Comparison of ENCODE assay signal across 25 cellular contexts in the genomic region with DNA sequence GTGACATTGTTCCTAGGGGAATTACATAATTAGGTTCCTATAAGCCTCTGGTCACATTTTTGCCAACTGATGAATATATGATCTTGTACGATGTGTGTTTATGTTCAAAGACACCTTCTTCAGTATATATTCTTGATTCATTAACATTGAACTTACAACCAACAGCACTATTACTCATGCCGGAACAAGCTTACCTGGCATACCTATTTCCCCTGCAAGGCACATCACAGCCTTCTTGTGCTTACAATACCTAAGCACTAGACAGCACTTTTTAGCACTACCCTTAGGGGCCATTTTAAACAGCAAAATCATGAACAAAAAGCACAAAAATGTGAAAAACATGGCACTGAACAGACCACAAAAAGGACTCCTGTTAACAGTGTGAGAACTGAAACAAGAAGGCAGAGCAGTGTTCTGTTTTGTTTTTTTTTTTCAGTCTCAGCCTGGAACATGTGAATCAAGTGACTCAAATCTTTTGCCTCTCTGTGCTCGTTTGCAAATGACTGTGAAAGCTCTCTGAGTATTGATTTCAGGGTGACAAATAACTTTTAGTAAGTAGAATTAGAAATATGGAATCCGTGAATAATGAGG.
DNase-seq lines count a peak whose midpoint lies in the region; ATAC-seq lines count a peak whose summit lies in the region.
"Had no signal": no experiment of that assay in that cellular context is flagged by ENCODE, and none has a peak within 500 bp of the region (broad histone marks: within the 10 kb centered on the region; RNA-seq: fewer than 3 reads in every experiment).

No MANE protein-coding gene starts in this region.

- no peaks in the 10 kb centered on the region for H3K36me3 Mint-ChIP-seq in activated CD4-positive, alpha-beta T cell treated with anti-CD3 and anti-CD28 coated beads, Interleukin-2, amount 10 ng/mL, durations not matched to agents 24 days and 14 days (ENCODE audit: low read depth)
- H3K36me3 Mint-ChIP-seq in activated naive CD4-positive, alpha-beta T cell treated with anti-CD3 and anti-CD28 coated beads, Interleukin-2, amount 50 U/mL, for 24 hours = peaks cover 4% of the 10 kb centered on the region
- no peaks in the 10 kb centered on the region for H3K36me3 Mint-ChIP-seq in activated T-helper 17 cell treated with anti-CD3 and anti-CD28 coated beads, Interleukin-2, amount 50 U/mL, for 72 hours (ENCODE audit: low read depth)
- H3K36me3 Mint-ChIP-seq: CD14-positive monocyte; CD8-positive, alpha-beta memory T cell had no signal

- intact Hi-C loops in activated CD4-positive, alpha-beta T cell treated with anti-CD3 and anti-CD28 coated beads, Interleukin-2, amount 10 ng/mL, durations not matched to agents 24 days and 14 days (cut with micrococcal nuclease) = no loop called here

- peak; percentile 92 for ATAC-seq in activated T-helper 17 cell treated with anti-CD3 and anti-CD28 coated beads, Interleukin-2, amount 50 U/mL, for 72 hours (replicated peaks)
- ATAC-seq in left lobe of liver (peak; percentile 30), GM21737 (IDR thresholded peaks at IDR 0.05; ENCODE audit: unreplicated experiment) (no peak)

- no peak for DNase-seq in activated CD4-positive, alpha-beta T cell treated with anti-CD3 and anti-CD28 coated beads, Interleukin-2, amount 10 ng/mL, durations not matched to agents 24 days and 14 days
- no peak for DNase-seq in activated CD4-positive, alpha-beta T cell treated with anti-CD3 and anti-CD28 coated beads for 48 hours
- no peak for DNase-seq in activated naive CD4-positive, alpha-beta T cell (lab: John Stamatoyannopoulos, UW)
- no peak for DNase-seq in left lobe of liver (ENCODE audit: low spot score)
- DNase-seq in D341Med (ENCODE audit: low spot score) = no peak
- DNase-seq: 8988T; ACHN; BE2C; CD8-positive, alpha-beta memory T cell; DND-41; GOT3; IMR-90; KG1; MG63; NCI-H1048; NCI-H1436; NCI-H187 treated with DMSO at 0.1 percent for 48 hours; NCI-H2107; NCI-H524; NCI-H748 treated with DMSO at 0.1 percent for 48 hours; SIG-M5 had no signal

- H3K9me3 Mint-ChIP-seq in activated CD4-positive, alpha-beta T cell treated with anti-CD3 and anti-CD28 coated beads, Interleukin-2, amount 10 ng/mL, durations not matched to agents 24 days and 14 days = peaks cover 4% of the 10 kb centered on the region
- peaks cover 5% of the 10 kb centered on the region for H3K9me3 Mint-ChIP-seq in activated naive CD4-positive, alpha-beta T cell treated with anti-CD3 and anti-CD28 coated beads, Interleukin-2, amount 50 U/mL, for 24 hours
- H3K9me3 Mint-ChIP-seq in activated T-helper 17 cell treated with anti-CD3 and anti-CD28 coated beads, Interleukin-2, amount 50 U/mL, for 72 hours = peaks cover 3% of the 10 kb centered on the region

- no peaks in the 10 kb centered on the region for H3K27me3 Mint-ChIP-seq in activated CD4-positive, alpha-beta T cell treated with anti-CD3 and anti-CD28 coated beads, Interleukin-2, amount 10 ng/mL, durations not matched to agents 24 days and 14 days
- no peaks in the 10 kb centered on the region for H3K27me3 Mint-ChIP-seq in activated naive CD4-positive, alpha-beta T cell treated with anti-CD3 and anti-CD28 coated beads, Interleukin-2, amount 50 U/mL, for 24 hours
- H3K27me3 Mint-ChIP-seq in activated T-helper 17 cell treated with anti-CD3 and anti-CD28 coated beads, Interleukin-2, amount 50 U/mL, for 72 hours = peaks cover 3% of the 10 kb centered on the region

- H3K27ac Mint-ChIP-seq in activated CD4-positive, alpha-beta T cell treated with anti-CD3 and anti-CD28 coated beads, Interleukin-2, amount 10 ng/mL, durations not matched to agents 24 days and 14 days = peak overlapping the region; percentile 8
- H3K27ac Mint-ChIP-seq in activated naive CD4-positive, alpha-beta T cell treated with anti-CD3 and anti-CD28 coated beads, Interleukin-2, amount 50 U/mL, for 24 hours = peak overlapping the region; percentile 25
- peak overlapping the region; percentile 45 for H3K27ac Mint-ChIP-seq in activated T-helper 17 cell treated with anti-CD3 and anti-CD28 coated beads, Interleukin-2, amount 50 U/mL, for 72 hours

- no peak overlapping the region for H3K4me3 Mint-ChIP-seq in activated CD4-positive, alpha-beta T cell treated with anti-CD3 and anti-CD28 coated beads, Interleukin-2, amount 10 ng/mL, durations not matched to agents 24 days and 14 days
- H3K4me3 Mint-ChIP-seq in activated naive CD4-positive, alpha-beta T cell treated with anti-CD3 and anti-CD28 coated beads, Interleukin-2, amount 50 U/mL, for 24 hours = no peak overlapping the region
- H3K4me3 Mint-ChIP-seq in activated T-helper 17 cell treated with anti-CD3 and anti-CD28 coated beads, Interleukin-2, amount 50 U/mL, for 72 hours = peak overlapping the region; percentile 3
- H3K4me3 Mint-ChIP-seq: CD8-positive, alpha-beta memory T cell had no signal

- H3K4me1 Mint-ChIP-seq in activated CD4-positive, alpha-beta T cell treated with anti-CD3 and anti-CD28 coated beads, Interleukin-2, amount 10 ng/mL, durations not matched to agents 24 days and 14 days = peaks cover 7% of the 10 kb centered on the region
- H3K4me1 Mint-ChIP-seq in activated naive CD4-positive, alpha-beta T cell treated with anti-CD3 and anti-CD28 coated beads, Interleukin-2, amount 50 U/mL, for 24 hours = peaks cover 24% of the 10 kb centered on the region
- H3K4me1 Mint-ChIP-seq in activated T-helper 17 cell treated with anti-CD3 and anti-CD28 coated beads, Interleukin-2, amount 50 U/mL, for 72 hours = peaks cover 7% of the 10 kb centered on the region
- H3K4me1 Mint-ChIP-seq: CD14-positive monocyte; CD8-positive, alpha-beta memory T cell had no signal
